8 cellular contexts compared by ENCODE assay signal in the genomic region with DNA sequence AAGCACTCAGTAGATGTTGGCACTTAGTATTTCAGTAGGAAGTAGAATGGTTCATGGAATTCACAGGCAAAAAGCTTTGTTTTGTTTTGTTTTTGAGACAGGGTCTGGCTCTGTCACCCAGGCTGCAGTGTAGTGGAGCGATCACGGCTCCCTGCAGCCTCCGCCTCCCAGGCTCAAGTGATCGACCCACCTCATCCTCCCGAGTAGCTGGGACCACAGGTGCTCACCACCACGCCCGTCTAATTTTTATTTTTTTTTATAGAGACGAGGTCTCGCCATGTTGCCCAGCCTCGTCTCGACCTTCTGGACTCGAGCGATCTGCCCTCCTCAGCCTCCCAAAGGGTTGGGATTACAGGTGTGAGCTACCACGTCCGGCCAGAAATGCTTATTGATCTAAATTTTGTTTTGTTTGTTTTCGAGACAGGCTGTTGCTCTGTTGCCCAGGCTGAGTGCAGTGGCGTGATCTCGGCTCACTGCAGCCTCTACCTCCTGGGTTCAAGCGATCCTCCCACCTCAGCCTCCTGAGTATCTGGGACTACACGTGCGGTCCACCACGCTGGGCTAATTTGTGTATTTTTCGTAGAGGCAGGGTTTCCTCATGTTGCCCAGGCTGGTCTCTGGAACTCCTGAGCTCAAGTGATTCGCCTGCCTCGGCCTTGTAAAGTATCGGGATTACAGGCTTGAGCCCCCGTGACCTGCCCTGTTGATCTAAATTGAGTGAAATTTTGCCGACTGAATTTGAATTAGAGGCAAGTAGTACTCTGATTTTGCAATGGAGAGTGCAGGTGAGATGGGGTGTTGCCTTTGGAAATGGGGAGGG. TPM values are rescaled to one million over a fixed set of nuclear protein-coding genes. Genes with fewer than 3 reads are reported as not detected.
A peak's percentile ranks its signal among the peaks of the same experiment; 100 is the strongest.
DNase-seq lines count a peak whose midpoint lies in the region; TF ChIP-seq lines count a peak whose summit lies in the region.

No MANE protein-coding gene starts in this region.

- peak overlapping the region; percentile 53 to 82 for H3K9ac ChIP-seq in duodenal mucosa (ENCODE audit: low read depth in 1 of 2, low read length in 2 of 2)

- intact Hi-C loops in CD14-positive monocyte (cut with micrococcal nuclease): loop anchor here in 1 of 2 donors (10.0 kb wide), 1 partner anchor 673 kb away; the partner anchor contains the start of gene MGMT

- H3K27me3 Mint-ChIP-seq in CD14-positive monocyte (ENCODE audit: low read depth in 3 of 3) (peaks cover 3 to 15% (median 8%) of the 10 kb centered on the region in 3 donors), nephron progenitor cell (ENCODE audit: low read depth, poor library complexity) (peaks cover 10% of the 10 kb centered on the region)

- peaks cover 53% of the 10 kb centered on the region for H3K4me1 Mint-ChIP-seq in CD14-positive monocyte
- peaks cover 46% of the 10 kb centered on the region for H3K4me1 Mint-ChIP-seq in nephron progenitor cell

- no peaks in the 10 kb centered on the region for H3K9me3 ChIP-seq in MG63
- H3K9me3 ChIP-seq in duodenal mucosa (ENCODE audit: control insufficient read depth in 1 of 2, low read length in 2 of 2): no peaks in the 10 kb centered on the region

- peaks cover 0 to 2% (median 0%) of the 10 kb centered on the region in 7 donors for H3K9me3 Mint-ChIP-seq in CD14-positive monocyte
- H3K9me3 Mint-ChIP-seq in nephron progenitor cell: no peaks in the 10 kb centered on the region

- H3K27me3 ChIP-seq in MG63 (no peaks in the 10 kb centered on the region), duodenal mucosa (ENCODE audit: control insufficient read depth in 1 of 2, insufficient read depth in 2 of 2, low read length in 2 of 2) (no peaks in the 10 kb centered on the region)

- H3K36me3 Mint-ChIP-seq in CD14-positive monocyte: peaks cover 16 to 30% of the 10 kb centered on the region in 2 donors
- H3K36me3 Mint-ChIP-seq in nephron progenitor cell (ENCODE audit: low read depth): peaks cover 31% of the 10 kb centered on the region

- H3K27ac ChIP-seq in duodenal mucosa (ENCODE audit: low read depth, low read length): no peak overlapping the region

- H3K27ac Mint-ChIP-seq in CD14-positive monocyte: peak overlapping the region in 5 of 7 donors; percentile 1 to 48 (median 15)
- H3K27ac Mint-ChIP-seq in nephron progenitor cell: peak overlapping the region; percentile 87

- TF ChIP-seq CTCF in CD14-positive monocyte (IDR thresholded peaks at IDR 0.05): no peak
- TF ChIP-seq CTCF in nephron progenitor cell (IDR thresholded peaks at IDR 0.05): no peak

- H3K4me3 Mint-ChIP-seq in CD14-positive monocyte (peak overlapping the region; percentile 78 to 86), nephron progenitor cell (peak overlapping the region; percentile 89)

- H3K36me3 ChIP-seq in MG63 (peaks cover 37% of the 10 kb centered on the region), duodenal mucosa (ENCODE audit: control insufficient read depth in 1 of 2, insufficient read depth in 2 of 2, low read length in 2 of 2) (peaks cover 0 to 16% of the 10 kb centered on the region in 2 donors)

- no peak for DNase-seq in CD14-positive monocyte (ENCODE audit: low spot score)
- DNase-seq in MG63: no peak
- no peak for DNase-seq in nephron progenitor cell
- no peak for DNase-seq in NCI-H526 treated with DMSO at 0.1 percent for 48 hours (lab: John Stamatoyannopoulos, UW)
- no peak for DNase-seq in SHP77 (lab: John Stamatoyannopoulos, UW)
- DNase-seq in hypothalamus (lab: John Stamatoyannopoulos, UW): no peak
- no peak for DNase-seq in NCI-H526 (lab: John Stamatoyannopoulos, UW)

- peaks cover 21 to 31% of the 10 kb centered on the region in 2 donors for H3K4me1 ChIP-seq in duodenal mucosa (ENCODE audit: control insufficient read depth in 1 of 2, insufficient read depth in 2 of 2, low read length in 2 of 2)

- H3K4me3 ChIP-seq in MG63: peak overlapping the region; percentile 91
- peak overlapping the region; percentile 81 to 88 for H3K4me3 ChIP-seq in duodenal mucosa (ENCODE audit: low read depth in 1 of 2, low read length in 2 of 2)

RNA-seq across cellular contexts. Expression of gene GLRX3, which starts 1.7 kb away (rescaled TPM):
- polyA plus RNA-seq in CD14-positive monocyte: 10 to 100 TPM; 78.2 to 94.1 TPM
- 369 and 2,100 TPM in 2 replicates for total RNA-seq in MG63 (2014; rRNA removed; shearing (Covaris generic); ENCODE audit: low replicate concordance)

RNA-seq across cellular contexts. Expression of gene C10orf143, which starts 27.2 kb away (rescaled TPM):
- polyA plus RNA-seq in CD14-positive monocyte: 10 to 100 TPM in 1 of 2 donors, 1 to 10 TPM in 1; 8.0 to 11.6 TPM
- 2.8 and 3.6 TPM in 2 replicates for total RNA-seq in MG63 (2014; rRNA removed; shearing (Covaris generic); ENCODE audit: low replicate concordance)
